In genomic region chr9:28951945-28952344, GRCh38 we compare ENCODE assay signal across 17 cellular contexts.
DNase-seq lines count a peak whose midpoint lies in the region; ATAC-seq, FAIRE-seq and TF ChIP-seq lines count a peak whose summit lies in the region.
"Had no signal": no experiment of that assay in that cellular context is flagged by ENCODE, and none has a peak within 500 bp of the region (broad histone marks: within the 10 kb centered on the region; RNA-seq: fewer than 3 reads in every experiment).

No MANE protein-coding gene starts in this region.

- H3K4me3 Mint-ChIP-seq in activated CD8-positive, alpha-beta T cell treated with anti-CD3 and anti-CD28 coated beads, Interleukin-2, amount 10 ng/mL, durations not matched to agents 7 days and 5 days, result no peak overlapping the region
- H3K4me3 Mint-ChIP-seq: activated CD4-positive, alpha-beta memory T cell treated with anti-CD3 and anti-CD28 coated beads for 36 hours; CD14-positive monocyte had no signal

- POLR2A ChIA-PET in PC-3 (lab: Charles Lee; ENCODE audit: unreplicated experiment), result no interaction called here
- POLR2A ChIA-PET in activated CD8-positive, alpha-beta T cell treated with anti-CD3 and anti-CD28 coated beads, Interleukin-2, amount 10 ng/mL, durations not matched to agents 7 days and 5 days (lab: Charles Lee), result no interaction called here

- TF ChIP-seq CTCF in PC-3 (conservative IDR thresholded peaks at IDR 0.05; ENCODE audit: low read depth, low read length) (peak; percentile 47), epithelial cell of proximal tubule (conservative IDR thresholded peaks at IDR 0.05; ENCODE audit: low read depth, low read length) (peak; percentile 54), spleen (IDR thresholded peaks at IDR 0.05 in 8 of 11, conservative IDR thresholded peaks at IDR 0.05 in 3 of 11) (no peak)

- no peaks in the 10 kb centered on the region for H3K79me2 ChIP-seq in PC-3 (ENCODE audit: low read length)

- 70 to 89% (median 79%) methylated on average over 4 of the region's 4 CpGs for WGBS in spleen, 5 donors

- FAIRE-seq in H54 (lab: Jason Lieb, UNC), result peak; percentile 33
- FAIRE-seq: endometrium, GM19239 had no signal

- H3K27ac ChIP-seq in PC-3 (ENCODE audit: low read length) (no peak overlapping the region), spleen (no peak overlapping the region)
- H3K27ac ChIP-seq: body of pancreas, neutrophil, suprapubic skin had no signal

- H3K4me2 ChIP-seq in PC-3 (ENCODE audit: low read length), result no peak overlapping the region

- H3K27me3 ChIP-seq in PC-3 (ENCODE audit: low read length) (no peaks in the 10 kb centered on the region), spleen (replicated peaks in 1 of 7) (no peaks in the 10 kb centered on the region)
- H3K27me3 ChIP-seq: body of pancreas, neutrophil, suprapubic skin had no signal

- H3K4me1 ChIP-seq in PC-3 (ENCODE audit: insufficient read depth, low read length) (no peaks in the 10 kb centered on the region), spleen (no peaks in the 10 kb centered on the region)
- H3K4me1 ChIP-seq: body of pancreas, suprapubic skin had no signal

- no peak overlapping the region for H2AFZ ChIP-seq in PC-3 (ENCODE audit: low read length)

- no peaks in the 10 kb centered on the region for H3K9me3 Mint-ChIP-seq in activated CD8-positive, alpha-beta T cell treated with anti-CD3 and anti-CD28 coated beads, Interleukin-2, amount 10 ng/mL, durations not matched to agents 7 days and 5 days (ENCODE audit: insufficient read depth)

- ATAC-seq in PC-3 (no peak), GM18498 (IDR thresholded peaks at IDR 0.05; ENCODE audit: unreplicated experiment) (no peak)
- ATAC-seq in activated CD8-positive, alpha-beta T cell treated with anti-CD3 and anti-CD28 coated beads, Interleukin-2, amount 10 ng/mL, durations not matched to agents 7 days and 5 days, result no peak
- ATAC-seq: body of pancreas had no signal

- no peaks in the 10 kb centered on the region for H3F3A ChIP-seq in PC-3 (ENCODE audit: low read length, unreplicated experiment)

- no peak for TF ChIP-seq POLR2A in H54 (IDR thresholded peaks at IDR 0.05; ENCODE audit: low read depth, low read length)
- no peak for TF ChIP-seq POLR2A in spleen (IDR thresholded peaks at IDR 0.05)

- H3K36me3 ChIP-seq in PC-3 (ENCODE audit: low read depth, low read length), result no peaks in the 10 kb centered on the region
- H3K36me3 ChIP-seq in spleen, result no peaks in the 10 kb centered on the region
- H3K36me3 ChIP-seq: neutrophil, suprapubic skin had no signal

- no peaks in the 10 kb centered on the region for H3K27me3 Mint-ChIP-seq in activated CD8-positive, alpha-beta T cell treated with anti-CD3 and anti-CD28 coated beads, Interleukin-2, amount 10 ng/mL, durations not matched to agents 7 days and 5 days (ENCODE audit: low read depth)
- H3K27me3 Mint-ChIP-seq: activated CD4-positive, alpha-beta memory T cell treated with anti-CD3 and anti-CD28 coated beads for 36 hours had no signal

- no peak overlapping the region for H3K9ac ChIP-seq in PC-3 (ENCODE audit: low read length)

- intact Hi-C loops in PC-3 (cut with micrococcal nuclease) (no loop called here), spleen (cut with DNase I; ENCODE audit: low total_unique reads) (no loop called here)

- H3K27ac Mint-ChIP-seq in activated CD8-positive, alpha-beta T cell treated with anti-CD3 and anti-CD28 coated beads, Interleukin-2, amount 10 ng/mL, durations not matched to agents 7 days and 5 days, result no peak overlapping the region
- H3K27ac Mint-ChIP-seq: activated CD4-positive, alpha-beta memory T cell treated with anti-CD3 and anti-CD28 coated beads for 36 hours had no signal

- H3K4me3 ChIP-seq in PC-3 (ENCODE audit: low read length) (no peak overlapping the region), epithelial cell of proximal tubule (ENCODE audit: low read depth, low read length) (no peak overlapping the region), spleen (no peak overlapping the region)
- H3K4me3 ChIP-seq: body of pancreas, suprapubic skin had no signal

- no peaks in the 10 kb centered on the region for H4K20me1 ChIP-seq in PC-3 (ENCODE audit: low read length)

- DNase-seq in DMS53 treated with DMSO at 0.1 percent for 48 hours (lab: John Stamatoyannopoulos, UW; ENCODE audit: unreplicated experiment) (peak; percentile 3), H54 (ENCODE audit: insufficient read length, low spot score) (no peak), PC-3 (peak; percentile 10), epithelial cell of proximal tubule (ENCODE audit: low read depth) (no peak), spleen (no peak), AG08395 (ENCODE audit: low spot score) (no peak)
- no peak for DNase-seq in activated CD8-positive, alpha-beta T cell treated with anti-CD3 and anti-CD28 coated beads, Interleukin-2, amount 10 ng/mL, durations not matched to agents 7 days and 5 days
- DNase-seq: activated CD4-positive, alpha-beta memory T cell treated with anti-CD3 and anti-CD28 coated beads for 36 hours; body of pancreas; HCEC 1CT; NCI-H1436 treated with DMSO at 0.1 percent for 48 hours had no signal

- no TSS peak for BruUV-seq in PC-3 (replicated peaks; lab: Mats Ljungman, UMichigan)

- CTCF ChIA-PET in PC-3 (lab: Charles Lee), result no interaction called here
- CTCF ChIA-PET in activated CD8-positive, alpha-beta T cell treated with anti-CD3 and anti-CD28 coated beads, Interleukin-2, amount 10 ng/mL, durations not matched to agents 7 days and 5 days (lab: Charles Lee), result no interaction called here

- H3K4me1 Mint-ChIP-seq in activated CD8-positive, alpha-beta T cell treated with anti-CD3 and anti-CD28 coated beads, Interleukin-2, amount 10 ng/mL, durations not matched to agents 7 days and 5 days (ENCODE audit: low read depth), result no peaks in the 10 kb centered on the region
- H3K4me1 Mint-ChIP-seq: CD14-positive monocyte had no signal

- H3K36me3 Mint-ChIP-seq in activated CD8-positive, alpha-beta T cell treated with anti-CD3 and anti-CD28 coated beads, Interleukin-2, amount 10 ng/mL, durations not matched to agents 7 days and 5 days (ENCODE audit: low read depth), result no peaks in the 10 kb centered on the region
- H3K36me3 Mint-ChIP-seq: activated CD4-positive, alpha-beta memory T cell treated with anti-CD3 and anti-CD28 coated beads for 36 hours; CD14-positive monocyte had no signal

- H3K9me3 ChIP-seq in PC-3 (ENCODE audit: low read length), result no peaks in the 10 kb centered on the region
- peaks cover 0 to 19% (median 12%) of the 10 kb centered on the region in 8 donors for H3K9me3 ChIP-seq in spleen
- H3K9me3 ChIP-seq: body of pancreas, neutrophil, suprapubic skin had no signal

- no peaks in the 10 kb centered on the region for H3K9me2 ChIP-seq in PC-3 (replicated peaks; ENCODE audit: low read length)

Comparison
In these comparisons a context has a peak if more than half of its experiments do, and no peak if none do; other contexts are left out.
1. DNase-seq: peak in DMS53 treated with DMSO at 0.1 percent for 48 hours (single experiment) and PC-3 (single experiment); none in H54 (single experiment), epithelial cell of proximal tubule (single experiment), activated CD8-positive, alpha-beta T cell treated with anti-CD3 and anti-CD28 coated beads, Interleukin-2, amount 10 ng/mL, durations not matched to agents 7 days and 5 days (single experiment), spleen (single experiment) and AG08395 (single experiment).
2. CTCF ChIP-seq: peak in PC-3 (single experiment) and epithelial cell of proximal tubule (single experiment); none in spleen (0 of 11).